ENCODE assay signal across 16 cellular contexts in genomic region chr2:12479042-12479601, GRCh38.
DNase-seq lines count a peak whose midpoint lies in the region; ATAC-seq and TF ChIP-seq lines count a peak whose summit lies in the region.
"Had no signal": no experiment of that assay in that cellular context is flagged by ENCODE, and none has a peak within 500 bp of the region (broad histone marks: within the 10 kb centered on the region; RNA-seq: fewer than 3 reads in every experiment).

No MANE protein-coding gene starts in this region.

- H3K9me3 Mint-ChIP-seq in GM23338: 0 out of 3 replicates have a peak, but pooled peaks cover 3% of the 10 kb centered on the region
- H3K9me3 Mint-ChIP-seq: activated CD8-positive, alpha-beta T cell treated with anti-CD3 and anti-CD28 coated beads for 36 hours; activated T-helper 17 cell treated with anti-CD3 and anti-CD28 coated beads, Interleukin-2, amount 50 U/mL, for 72 hours; IgD-negative memory B cell had no signal

- no peaks in the 10 kb centered on the region for H3K27me3 ChIP-seq in GM23248 (replicated peaks; ENCODE audit: insufficient read depth)
- no peaks in the 10 kb centered on the region for H3K27me3 ChIP-seq in GM23338 (ENCODE audit: insufficient read depth)
- H3K27me3 ChIP-seq: SJSA1 had no signal

- H2AFZ ChIP-seq in GM23248 (no peak overlapping the region), GM23338 (no peak overlapping the region)

- H3K9me3 ChIP-seq in GM23248 (ENCODE audit: low read depth): no peaks in the 10 kb centered on the region
- H3K9me3 ChIP-seq: lower lobe of right lung, SJSA1 had no signal

- H3K4me1 Mint-ChIP-seq in GM23338: no peaks in the 10 kb centered on the region
- H3K4me1 Mint-ChIP-seq: IgD-negative memory B cell had no signal

- H3K4me3 ChIP-seq in GM23248 (no peak overlapping the region), choroid plexus epithelial cell (ENCODE audit: low read depth, low read length) (no peak overlapping the region), GM23338 (no peak overlapping the region)
- H3K4me3 ChIP-seq: lower lobe of right lung, SJSA1 had no signal

- H3K27ac ChIP-seq in GM23248 (no peak overlapping the region), GM23338 (ENCODE audit: low read depth) (no peak overlapping the region)
- H3K27ac ChIP-seq: lower lobe of right lung, SJSA1 had no signal

- H3K9me2 ChIP-seq in GM23248 (ENCODE audit: insufficient read depth): no peaks in the 10 kb centered on the region
- no peaks in the 10 kb centered on the region for H3K9me2 ChIP-seq in GM23338 (ENCODE audit: insufficient read depth)

- no peak for ATAC-seq in GM23338
- ATAC-seq: activated CD8-positive, alpha-beta T cell treated with anti-CD3 and anti-CD28 coated beads for 36 hours; activated T-helper 17 cell treated with anti-CD3 and anti-CD28 coated beads, Interleukin-2, amount 50 U/mL, for 72 hours; lower lobe of right lung had no signal

- H3K4me1 ChIP-seq in GM23248 (ENCODE audit: insufficient read depth) (0 out of 2 replicates have a peak, but pooled peaks cover 5% of the 10 kb centered on the region), GM23338 (ENCODE audit: insufficient read depth) (no peaks in the 10 kb centered on the region)

- no peak overlapping the region for H3K4me3 Mint-ChIP-seq in GM23338
- H3K4me3 Mint-ChIP-seq: activated CD8-positive, alpha-beta T cell treated with anti-CD3 and anti-CD28 coated beads for 36 hours; activated T-helper 17 cell treated with anti-CD3 and anti-CD28 coated beads, Interleukin-2, amount 50 U/mL, for 72 hours; IgD-negative memory B cell; nephron progenitor cell had no signal

- in situ Hi-C loops in GM23248 (cut with MboI): no loop called here

- no peak overlapping the region for H3K4me2 ChIP-seq in GM23248 (ENCODE audit: unreplicated experiment)
- H3K4me2 ChIP-seq in GM23338: no peak overlapping the region

- no peak for TF ChIP-seq CTCF in choroid plexus epithelial cell (conservative IDR thresholded peaks at IDR 0.05; ENCODE audit: low read depth, low read length)
- TF ChIP-seq CTCF in GM23338 (conservative IDR thresholded peaks at IDR 0.05; ENCODE audit: low read depth in 2 of 2): no peak

- H3K36me3 Mint-ChIP-seq in GM23338 (ENCODE audit: low read depth): no peaks in the 10 kb centered on the region

- H3K36me3 ChIP-seq in GM23248 (ENCODE audit: low read depth) (no peaks in the 10 kb centered on the region), GM23338 (ENCODE audit: insufficient read depth) (no peaks in the 10 kb centered on the region)
- H3K36me3 ChIP-seq: lower lobe of right lung, SJSA1 had no signal

- 92 to 100% methylated on average over 3 of the region's 3 CpGs for WGBS in GM23248 (ENCODE audit: low coverage in 1 of 2, low lambda C conversion rate in 2 of 2, missing lambda C conversion rate in 2 of 2), 2 experiments

- H3K79me2 ChIP-seq in GM23248 (ENCODE audit: insufficient read depth): no peaks in the 10 kb centered on the region
- no peaks in the 10 kb centered on the region for H3K79me2 ChIP-seq in GM23338 (replicated peaks; ENCODE audit: insufficient read depth)

- H3F3A ChIP-seq in GM23248 (ENCODE audit: insufficient read depth) (no peaks in the 10 kb centered on the region), GM23338 (replicated peaks; ENCODE audit: low read depth) (no peaks in the 10 kb centered on the region)

- no peak overlapping the region for H3K9ac ChIP-seq in GM23248

- DNase-seq in GM23248 (peak; percentile 59), NOMO-1 treated with dmso at 0.1 percent for 144 hours (lab: John Stamatoyannopoulos, UW; ENCODE audit: unreplicated experiment) (peak; percentile 11), choroid plexus epithelial cell (ENCODE audit: low read depth) (peak; percentile 18), myocyte (ENCODE audit: low read depth) (peak; percentile 34), GM23338 (ENCODE audit: low spot score) (no peak), NCI-H774 (lab: John Stamatoyannopoulos, UW) (no peak), COR-L47 (lab: John Stamatoyannopoulos, UW) (no peak), NCI-H2196 treated with DMSO at 0.1 percent for 48 hours (lab: John Stamatoyannopoulos, UW; ENCODE audit: unreplicated experiment) (no peak)
- DNase-seq: activated CD8-positive, alpha-beta T cell treated with anti-CD3 and anti-CD28 coated beads for 36 hours; foreskin melanocyte; lower lobe of right lung; NCI-H1436 treated with DMSO at 0.1 percent for 48 hours; nephron progenitor cell had no signal

- no peak overlapping the region for H3K27ac Mint-ChIP-seq in GM23338
- H3K27ac Mint-ChIP-seq: activated CD8-positive, alpha-beta T cell treated with anti-CD3 and anti-CD28 coated beads for 36 hours; activated T-helper 17 cell treated with anti-CD3 and anti-CD28 coated beads, Interleukin-2, amount 50 U/mL, for 72 hours; IgD-negative memory B cell; nephron progenitor cell had no signal

- no peaks in the 10 kb centered on the region for H3K27me3 Mint-ChIP-seq in GM23338 (ENCODE audit: insufficient read depth, low read depth, poor library complexity)
- H3K27me3 Mint-ChIP-seq: activated CD8-positive, alpha-beta T cell treated with anti-CD3 and anti-CD28 coated beads for 36 hours; activated T-helper 17 cell treated with anti-CD3 and anti-CD28 coated beads, Interleukin-2, amount 50 U/mL, for 72 hours; IgD-negative memory B cell had no signal

- no peaks in the 10 kb centered on the region for H4K20me1 ChIP-seq in GM23248 (ENCODE audit: insufficient read depth)
- H4K20me1 ChIP-seq in GM23338 (replicated peaks; ENCODE audit: insufficient read depth): no peaks in the 10 kb centered on the region

TF ChIP-seq in GM23338, 12 proteins besides CTCF, POLR2A, EP300 and RAD21 (continues in another document):
- TF ChIP-seq CREB1 (CRISPR knock-in tag; IDR thresholded peaks at IDR 0.05; ENCODE audit: low read depth) (no peak), STAT1 (IDR thresholded peaks at IDR 0.05; ENCODE audit: unreplicated experiment) (no peak), EZH2 (IDR thresholded peaks at IDR 0.05; ENCODE audit: low read depth, unreplicated experiment) (no peak), ZNF114 (CRISPR knock-in tag; IDR thresholded peaks at IDR 0.05) (no peak), POLR2AphosphoS5 (IDR thresholded peaks at IDR 0.05; ENCODE audit: low read depth) (no peak), NANOG (IDR thresholded peaks at IDR 0.05; ENCODE audit: borderline replicate concordance) (no peak), JUNB (IDR thresholded peaks at IDR 0.05; ENCODE audit: unreplicated experiment) (no peak), ZNF462 (CRISPR knock-in tag; IDR thresholded peaks at IDR 0.05) (no peak), EZH2phosphoT487 (IDR thresholded peaks at IDR 0.05; ENCODE audit: unreplicated experiment) (no peak)

Comparison
In these comparisons a context has a peak if more than half of its experiments do, and no peak if none do; other contexts are left out.
1. DNase-seq: peak in GM23248 (single experiment), NOMO-1 treated with dmso at 0.1 percent for 144 hours (single experiment), choroid plexus epithelial cell (single experiment) and myocyte (single experiment); none in GM23338 (single experiment), NCI-H774 (single experiment), COR-L47 (single experiment) and NCI-H2196 treated with DMSO at 0.1 percent for 48 hours (single experiment).